In genomic region chr12:53743277-53744129, GRCh38 we compare ENCODE assay signal across 8 cellular contexts. TPM values are rescaled to one million over a fixed set of nuclear protein-coding genes. Genes with fewer than 3 reads are reported as not detected.
DNase-seq lines count a peak whose midpoint lies in the region; ATAC-seq lines count a peak whose summit lies in the region.

No MANE protein-coding gene starts in this region.

- H2BK5ac ChIP-seq in mesenchymal stem cell (ENCODE audit: low read depth, low read length, poor library complexity, severe bottlenecking): no peak overlapping the region

- no peak overlapping the region for H2BK15ac ChIP-seq in mesenchymal stem cell (ENCODE audit: low read depth, poor library complexity, severe bottlenecking)

- no peaks in the 10 kb centered on the region for H3K9me3 Mint-ChIP-seq in stimulated activated memory B cell treated with anti-CD40 and anti-IgM and Interleukin-4, amounts not matched to agents 10 μg/mL and 1 μg/mL and 100 μg/mL, for 72 hours

- peaks cover 27% of the 10 kb centered on the region for H3K4me1 Mint-ChIP-seq in stimulated activated memory B cell treated with anti-CD40 and anti-IgM and Interleukin-4, amounts not matched to agents 10 μg/mL and 1 μg/mL and 100 μg/mL, for 72 hours

- no peak overlapping the region for H3K27ac ChIP-seq in mesenchymal stem cell (ENCODE audit: low read length, poor library complexity, severe bottlenecking)

- DNase-seq in COLO668 (lab: John Stamatoyannopoulos, UW; ENCODE audit: unreplicated experiment) (peak; percentile 24), NCI-H526 (lab: John Stamatoyannopoulos, UW) (peak; percentile 51 to 77), mesenchymal stem cell (peak; percentile 71)
- DNase-seq in activated CD4-positive, alpha-beta T cell treated with anti-CD3 and anti-CD28 coated beads, Interleukin-2, amount 50 U/mL, for 1 hour: peak; percentile 60
- peak; percentile 50 for DNase-seq in effector CD4-positive, alpha-beta T cell

- peak; percentile 51 for ATAC-seq in HG02610 (IDR thresholded peaks at IDR 0.05; ENCODE audit: unreplicated experiment)
- ATAC-seq in stimulated activated memory B cell treated with anti-CD40 and anti-IgM and Interleukin-4, amounts not matched to agents 10 μg/mL and 1 μg/mL and 100 μg/mL, for 72 hours: peak; percentile 72
- no peak for ATAC-seq in GM21528 (IDR thresholded peaks at IDR 0.05; ENCODE audit: low FRiP score, unreplicated experiment)

- H3K27me3 Mint-ChIP-seq in stimulated activated memory B cell treated with anti-CD40 and anti-IgM and Interleukin-4, amounts not matched to agents 10 μg/mL and 1 μg/mL and 100 μg/mL, for 72 hours: peaks cover 63% of the 10 kb centered on the region

- peak overlapping the region; percentile 8 for H3K4me2 ChIP-seq in mesenchymal stem cell (ENCODE audit: low read length, poor library complexity, severe bottlenecking)

- H3K18ac ChIP-seq in mesenchymal stem cell (ENCODE audit: low read depth in 1 of 2, low read length in 2 of 2): no peak overlapping the region

- no peak overlapping the region for H2BK120ac ChIP-seq in mesenchymal stem cell (ENCODE audit: low read depth, low read length)

- H2AFZ ChIP-seq in mesenchymal stem cell (ENCODE audit: low read depth, low read length): no peak overlapping the region

- H3K4me1 ChIP-seq in mesenchymal stem cell (ENCODE audit: control insufficient read depth, insufficient read depth, low read depth, low read length): peaks cover 8% of the 10 kb centered on the region

- peak overlapping the region; percentile 58 for H3K4me3 Mint-ChIP-seq in stimulated activated memory B cell treated with anti-CD40 and anti-IgM and Interleukin-4, amounts not matched to agents 10 μg/mL and 1 μg/mL and 100 μg/mL, for 72 hours

- H3K4ac ChIP-seq in mesenchymal stem cell (ENCODE audit: low read depth in 1 of 2, low read length in 2 of 2): no peak overlapping the region

- H3K36me3 Mint-ChIP-seq in stimulated activated memory B cell treated with anti-CD40 and anti-IgM and Interleukin-4, amounts not matched to agents 10 μg/mL and 1 μg/mL and 100 μg/mL, for 72 hours: no peaks in the 10 kb centered on the region

- H3K23ac ChIP-seq in mesenchymal stem cell (ENCODE audit: low read length in 2 of 2): no peak overlapping the region

- H3K14ac ChIP-seq in mesenchymal stem cell (ENCODE audit: low read length in 2 of 2): no peak overlapping the region

- no peak overlapping the region for H2BK12ac ChIP-seq in mesenchymal stem cell (ENCODE audit: low read length in 2 of 2)

- no peak overlapping the region for H3K9ac ChIP-seq in mesenchymal stem cell (ENCODE audit: low read length)

- H3K36me3 ChIP-seq in mesenchymal stem cell (ENCODE audit: control insufficient read depth in 1 of 2, insufficient read depth in 2 of 2, low read depth in 1 of 2, low read length in 2 of 2): no peaks in the 10 kb centered on the region

- H3K9me3 ChIP-seq in mesenchymal stem cell (ENCODE audit: control insufficient read depth, low read length): no peaks in the 10 kb centered on the region

- WGBS in mesenchymal stem cell: 25% methylated on average over 14 of the region's 15 CpGs

- no peak overlapping the region for H4K8ac ChIP-seq in mesenchymal stem cell (ENCODE audit: low read length)

- no peak overlapping the region for H3K4me3 ChIP-seq in mesenchymal stem cell (ENCODE audit: insufficient read depth in 1 of 2, low read depth in 1 of 2, low read length in 2 of 2)

- H3K27me3 ChIP-seq in mesenchymal stem cell (ENCODE audit: control insufficient read depth in 1 of 2, insufficient read depth in 1 of 2, low read length in 2 of 2): peaks cover 79 to 81% of the 10 kb centered on the region in 2 experiments

- no peak overlapping the region for H3K27ac Mint-ChIP-seq in stimulated activated memory B cell treated with anti-CD40 and anti-IgM and Interleukin-4, amounts not matched to agents 10 μg/mL and 1 μg/mL and 100 μg/mL, for 72 hours

- no peak overlapping the region for H4K91ac ChIP-seq in mesenchymal stem cell (ENCODE audit: low read length)

- H3K79me1 ChIP-seq in mesenchymal stem cell (replicated peaks; ENCODE audit: low read length, poor library complexity, severe bottlenecking): no peaks in the 10 kb centered on the region

- H2AK5ac ChIP-seq in mesenchymal stem cell (ENCODE audit: low read length, severe bottlenecking): no peak overlapping the region

RNA-seq across cellular contexts. Expression of gene CISTR, which starts 8.3 kb away (rescaled TPM):
- polyA plus RNA-seq in mesenchymal stem cell (2013, experiment 1 of 2): not detected
- polyA plus RNA-seq in mesenchymal stem cell (2013, experiment 2 of 2): not detected

RNA-seq across cellular contexts. Expression of gene CALCOCO1, which starts 16.3 kb away (rescaled TPM):
- polyA plus RNA-seq in mesenchymal stem cell (2013, experiment 1 of 2): 52.6 TPM
- polyA plus RNA-seq in mesenchymal stem cell (2013, experiment 2 of 2): 49.8 TPM
